12 cellular contexts compared by ENCODE assay signal in genomic region chr3:183541738-183542137, GRCh38. TPM values are rescaled to one million over a fixed set of nuclear protein-coding genes. Genes with fewer than 3 reads are reported as not detected.
DNase-seq lines count a peak whose midpoint lies in the region; ATAC-seq and TF ChIP-seq lines count a peak whose summit lies in the region.
"Had no signal": no experiment of that assay in that cellular context is flagged by ENCODE, and none has a peak within 500 bp of the region (broad histone marks: within the 10 kb centered on the region; RNA-seq: fewer than 3 reads in every experiment).

No MANE protein-coding gene starts in this region.

- peak; percentile 34 for ATAC-seq in Right ventricle myocardium inferior
- ATAC-seq in activated naive CD8-positive, alpha-beta T cell treated with anti-CD3 and anti-CD28 coated beads, Interleukin-2, amount 10 ng/mL, durations not matched to agents 7 days and 5 days (ENCODE audit: low read depth): peak; percentile 75
- ATAC-seq: psoas muscle had no signal

- intact Hi-C loops in Right ventricle myocardium inferior (cut with DNase I): no loop called here

- no peaks in the 10 kb centered on the region for H3K27me3 Mint-ChIP-seq in activated naive CD8-positive, alpha-beta T cell treated with anti-CD3 and anti-CD28 coated beads, Interleukin-2, amount 10 ng/mL, durations not matched to agents 7 days and 5 days
- no peaks in the 10 kb centered on the region for H3K27me3 Mint-ChIP-seq in stimulated activated naive CD8-positive, alpha-beta T cell treated with anti-CD3 and anti-CD28 coated beads, Interleukin-15, Interleukin-2, amounts not matched to agents 100 ng/mL and 50 ng/mL, for 24 hours

- H3K4me3 Mint-ChIP-seq in activated naive CD8-positive, alpha-beta T cell treated with anti-CD3 and anti-CD28 coated beads, Interleukin-2, amount 10 ng/mL, durations not matched to agents 7 days and 5 days: peak overlapping the region; percentile 72
- peak overlapping the region; percentile 35 for H3K4me3 Mint-ChIP-seq in stimulated activated naive CD8-positive, alpha-beta T cell treated with anti-CD3 and anti-CD28 coated beads, Interleukin-15, Interleukin-2, amounts not matched to agents 100 ng/mL and 50 ng/mL, for 24 hours

- H3K36me3 ChIP-seq in right atrium auricular region (no peaks in the 10 kb centered on the region), Loucy (ENCODE audit: insufficient read depth, low read length) (no peaks in the 10 kb centered on the region; the same call in 1 of the 2 replicates)

- peaks cover 48% of the 10 kb centered on the region for H3K4me1 Mint-ChIP-seq in activated naive CD8-positive, alpha-beta T cell treated with anti-CD3 and anti-CD28 coated beads, Interleukin-2, amount 10 ng/mL, durations not matched to agents 7 days and 5 days
- H3K4me1 Mint-ChIP-seq in stimulated activated naive CD8-positive, alpha-beta T cell treated with anti-CD3 and anti-CD28 coated beads, Interleukin-15, Interleukin-2, amounts not matched to agents 100 ng/mL and 50 ng/mL, for 24 hours (ENCODE audit: low read depth): peaks cover 87% of the 10 kb centered on the region

- H3K9me3 ChIP-seq in right atrium auricular region: no peaks in the 10 kb centered on the region
- no peaks in the 10 kb centered on the region for H3K9me3 ChIP-seq in Loucy (ENCODE audit: insufficient read depth, low read depth, low read length)
- H3K9me3 ChIP-seq: psoas muscle had no signal

- H3K4me1 ChIP-seq in right atrium auricular region (no peaks in the 10 kb centered on the region), Loucy (ENCODE audit: insufficient read depth, low read length, poor library complexity, severe bottlenecking) (peaks cover 59% of the 10 kb centered on the region)

- H3K79me2 ChIP-seq in Loucy (ENCODE audit: insufficient read depth, low read length): peaks cover 100% of the 10 kb centered on the region

- peak overlapping the region; percentile 79 for H3K27ac Mint-ChIP-seq in activated naive CD8-positive, alpha-beta T cell treated with anti-CD3 and anti-CD28 coated beads, Interleukin-2, amount 10 ng/mL, durations not matched to agents 7 days and 5 days
- H3K27ac Mint-ChIP-seq in stimulated activated naive CD8-positive, alpha-beta T cell treated with anti-CD3 and anti-CD28 coated beads, Interleukin-15, Interleukin-2, amounts not matched to agents 100 ng/mL and 50 ng/mL, for 24 hours: peak overlapping the region; percentile 59

- DNase-seq in Right ventricle myocardium inferior (ENCODE audit: missing footprints) (no peak), right atrium auricular region (ENCODE audit: low spot score) (no peak), NCI-H2029 (lab: John Stamatoyannopoulos, UW) (no peak), NCI-H446 treated with DMSO at 0.1 percent for 48 hours (lab: John Stamatoyannopoulos, UW) (no peak), cerebellar cortex (ENCODE audit: low spot score) (no peak)
- no peak for DNase-seq in activated naive CD8-positive, alpha-beta T cell treated with anti-CD3 and anti-CD28 coated beads, Interleukin-2, amount 10 ng/mL, durations not matched to agents 7 days and 5 days
- DNase-seq: activated gamma-delta T cell, NCI-H146, psoas muscle had no signal

- H3K27me3 ChIP-seq in right atrium auricular region: no peaks in the 10 kb centered on the region
- no peaks in the 10 kb centered on the region for H3K27me3 ChIP-seq in Loucy (ENCODE audit: insufficient read depth, low read length, poor library complexity, severe bottlenecking)

- H2AFZ ChIP-seq in Loucy (ENCODE audit: low read length): no peak overlapping the region

- POLR2A ChIA-PET in activated naive CD8-positive, alpha-beta T cell treated with anti-CD3 and anti-CD28 coated beads, Interleukin-2, amount 10 ng/mL, durations not matched to agents 7 days and 5 days (lab: Charles Lee): interaction anchor here (0.7 to 2.3 kb wide), 7 partner anchors 11 to 96 kb away, joined by 3 to 8 read pairs (median 6); no protein-coding TSS in a partner anchor

- H3K27ac ChIP-seq in right atrium auricular region: no peak overlapping the region
- H3K27ac ChIP-seq: psoas muscle, SK-N-MC had no signal

- no peaks in the 10 kb centered on the region for H3F3A ChIP-seq in Loucy (ENCODE audit: low read depth)

- no peaks in the 10 kb centered on the region for H3K9me2 ChIP-seq in Loucy (replicated peaks; ENCODE audit: low read depth, low read length)

- TF ChIP-seq CTCF in right atrium auricular region (IDR thresholded peaks at IDR 0.05) (no peak), Loucy (conservative IDR thresholded peaks at IDR 0.05; ENCODE audit: low read length) (no peak)

- peak overlapping the region; percentile 31 for H3K4me2 ChIP-seq in Loucy (ENCODE audit: low read depth, low read length, poor library complexity, severe bottlenecking)

- no peak overlapping the region for H3K9ac ChIP-seq in Loucy (ENCODE audit: low read depth, low read length, poor library complexity, severe bottlenecking)

- H4K20me1 ChIP-seq in Loucy (ENCODE audit: insufficient read depth, low read length, poor library complexity, severe bottlenecking): peaks cover 79% of the 10 kb centered on the region

- H3K9me3 Mint-ChIP-seq in activated naive CD8-positive, alpha-beta T cell treated with anti-CD3 and anti-CD28 coated beads, Interleukin-2, amount 10 ng/mL, durations not matched to agents 7 days and 5 days: no peaks in the 10 kb centered on the region
- H3K9me3 Mint-ChIP-seq in stimulated activated naive CD8-positive, alpha-beta T cell treated with anti-CD3 and anti-CD28 coated beads, Interleukin-15, Interleukin-2, amounts not matched to agents 100 ng/mL and 50 ng/mL, for 24 hours: no peaks in the 10 kb centered on the region

- H3K4me3 ChIP-seq in right atrium auricular region: no peak overlapping the region
- no peak overlapping the region for H3K4me3 ChIP-seq in Loucy (ENCODE audit: low read length, poor library complexity, severe bottlenecking)
- H3K4me3 ChIP-seq: psoas muscle, SK-N-MC had no signal

- peaks cover 18% of the 10 kb centered on the region for H3K36me3 Mint-ChIP-seq in activated naive CD8-positive, alpha-beta T cell treated with anti-CD3 and anti-CD28 coated beads, Interleukin-2, amount 10 ng/mL, durations not matched to agents 7 days and 5 days
- peaks cover 22% of the 10 kb centered on the region for H3K36me3 Mint-ChIP-seq in stimulated activated naive CD8-positive, alpha-beta T cell treated with anti-CD3 and anti-CD28 coated beads, Interleukin-15, Interleukin-2, amounts not matched to agents 100 ng/mL and 50 ng/mL, for 24 hours (ENCODE audit: low read depth)

RNA-seq across cellular contexts. Expression of gene KLHL6, which starts 13.8 kb away (rescaled TPM):
- total RNA-seq in Right ventricle myocardium inferior (0.97 TPM), right atrium auricular region (1 to 10 TPM in 1 of 2 donors, under 1 TPM in 1; 0.41 to 1.4 TPM)
- total RNA-seq in activated naive CD8-positive, alpha-beta T cell treated with anti-CD3 and anti-CD28 coated beads, Interleukin-2, amount 10 ng/mL, durations not matched to agents 7 days and 5 days: 10 to 100 TPM; 34.1 to 36.9 TPM

Comparison
In these comparisons a context has a peak if more than half of its experiments do, and no peak if none do; other contexts are left out.
1. RNA of gene KLHL6, which starts 13.8 kb away (total RNA-seq): 34.1 to 36.9 TPM in activated naive CD8-positive, alpha-beta T cell treated with anti-CD3 and anti-CD28 coated beads, Interleukin-2, amount 10 ng/mL, durations not matched to agents 7 days and 5 days; 0.41 to 1.4 TPM in right atrium auricular region and 0.97 TPM in Right ventricle myocardium inferior (single experiment); every median in the first group is over 10 times any median in the second.